In genomic region chr10:11721813-11722212, GRCh38 we compare ENCODE assay signal across 34 cellular contexts.
"Had no signal": no experiment of that assay in that cellular context is flagged by ENCODE, and none has a peak within 500 bp of the region (broad histone marks: within the 10 kb centered on the region; RNA-seq: fewer than 3 reads in every experiment).

No MANE protein-coding gene starts in this region.

- ATAC-seq: activated CD4-positive, CD25-positive, alpha-beta regulatory T cell treated with anti-CD3 and anti-CD28 coated beads, Interleukin-2, amount 50 U/mL, for 24 hours; activated CD8-positive, alpha-beta T cell treated with anti-CD3 and anti-CD28 coated beads for 36 hours; activated naive CD8-positive, alpha-beta T cell treated with anti-CD3 and anti-CD28 coated beads, Interleukin-2, amount 50 U/mL, for 24 hours; activated T-cell treated with anti-CD3 and anti-CD28 coated beads, Interleukin-2, amount 50 U/mL, for 4 hours; activated T-helper 17 cell treated with anti-CD3 and anti-CD28 coated beads, Interleukin-2, amount 50 U/mL, for 72 hours; esophagus mucosa had no signal

- H3K4me3 Mint-ChIP-seq: activated B cell treated with CpG ODN at 0.5 μM for 24 hours; activated CD8-positive, alpha-beta T cell treated with anti-CD3 and anti-CD28 coated beads for 36 hours; activated naive CD4-positive, alpha-beta T cell treated with anti-CD3 and anti-CD28 coated beads for 36 hours; activated naive CD4-positive, alpha-beta T cell treated with anti-CD3 and anti-CD28 coated beads, Interleukin-2, amount 50 U/mL, for 24 hours; activated naive CD8-positive, alpha-beta T cell treated with anti-CD3 and anti-CD28 coated beads for 36 hours; activated naive CD8-positive, alpha-beta T cell treated with anti-CD3 and anti-CD28 coated beads, Interleukin-2, amount 50 U/mL, for 24 hours; activated T-cell treated with anti-CD3 and anti-CD28 coated beads, Interleukin-2, amount 50 U/mL, for 4 hours; activated T-helper 17 cell treated with anti-CD3 and anti-CD28 coated beads, Interleukin-2, amount 50 U/mL, for 72 hours; brain; central memory CD8-positive, alpha-beta T cell; dendritic cell treated with granulocyte-macrophage colony-stimulating factor and Interleukin-4, amounts not matched to agents 40 ng/mL and 50 ng/mL, for 4 days; endodermal cell; T-helper 1 cell treated with Interleukin-12 subunit alpha and Interleukin-12 subunit beta and Interleukin-4 antibody, amounts not matched to agents 30 μg/mL and 1 μg/mL, for 36 hours; T-helper 2 cell treated with Interferon-gamma antibody and Interleukin-4, amounts not matched to agents 5 μg/mL and 100 μg/mL, for 36 hours had no signal

- H3K27me3 ChIP-seq: adrenal gland, ascending aorta, breast epithelium, cardiac muscle cell, dorsolateral prefrontal cortex had no signal

- H3K27ac ChIP-seq: adrenal gland, ascending aorta, breast epithelium, cardiac muscle cell, coronary artery, dorsolateral prefrontal cortex, WERI-Rb-1 had no signal

- H3K9me3 ChIP-seq: adrenal gland, ascending aorta, breast epithelium had no signal

- H3K27me3 Mint-ChIP-seq: activated B cell treated with CpG ODN at 0.5 μM for 24 hours had no signal

- DNase-seq: activated B cell treated with CpG ODN at 0.5 μM for 24 hours; activated CD4-positive, alpha-beta T cell treated with anti-CD3 and anti-CD28 coated beads for 48 hours; activated CD4-positive, alpha-beta T cell treated with anti-CD3 and anti-CD28 coated beads, Interleukin-2, amount 50 U/mL, for 1 hour; activated CD4-positive, alpha-beta T cell treated with anti-CD3 and anti-CD28 coated beads, Interleukin-2, amount 50 U/mL, for 48 hours; activated CD8-positive, alpha-beta memory T cell treated with anti-CD3 and anti-CD28 coated beads for 24 hours; activated CD8-positive, alpha-beta T cell treated with anti-CD3 and anti-CD28 coated beads for 36 hours; activated effector memory CD4-positive, alpha-beta T cell treated with Interleukin-2 at 50 U/mL for 16 hours; activated gamma-delta T cell treated with Interleukin-2 at 50 U/mL for 16 hours; activated naive CD4-positive, alpha-beta T cell treated with anti-CD3 and anti-CD28 coated beads for 36 hours; activated naive CD8-positive, alpha-beta T cell treated with anti-CD3 and anti-CD28 coated beads for 36 hours; activated naive CD8-positive, alpha-beta T cell treated with anti-CD3 and anti-CD28 coated beads, Interleukin-2, amount 50 U/mL, for 24 hours; activated T-cell treated with anti-CD3 and anti-CD28 coated beads, Interleukin-2, amount 50 U/mL, for 4 hours; adrenal gland; dorsolateral prefrontal cortex; effector memory CD4-positive, alpha-beta T cell; endodermal cell; foreskin fibroblast; head of caudate nucleus; T1000; WERI-Rb-1 had no signal

- H3K4me3 ChIP-seq: adrenal gland, ascending aorta, breast epithelium, cardiac muscle cell, coronary artery, dorsolateral prefrontal cortex had no signal

- H3K4me1 Mint-ChIP-seq: endodermal cell had no signal

- H3K36me3 Mint-ChIP-seq: activated naive CD4-positive, alpha-beta T cell treated with anti-CD3 and anti-CD28 coated beads, Interleukin-2, amount 50 U/mL, for 24 hours; brain had no signal

- H3K36me3 ChIP-seq: adrenal gland, ascending aorta, breast epithelium, cardiac muscle cell, WERI-Rb-1 had no signal

- H3K27ac Mint-ChIP-seq: activated CD8-positive, alpha-beta T cell treated with anti-CD3 and anti-CD28 coated beads for 36 hours; activated naive CD4-positive, alpha-beta T cell treated with anti-CD3 and anti-CD28 coated beads for 36 hours; activated naive CD4-positive, alpha-beta T cell treated with anti-CD3 and anti-CD28 coated beads, Interleukin-2, amount 50 U/mL, for 24 hours; activated naive CD8-positive, alpha-beta T cell treated with anti-CD3 and anti-CD28 coated beads for 36 hours; activated naive CD8-positive, alpha-beta T cell treated with anti-CD3 and anti-CD28 coated beads, Interleukin-2, amount 50 U/mL, for 24 hours; activated T-helper 17 cell treated with anti-CD3 and anti-CD28 coated beads, Interleukin-2, amount 50 U/mL, for 72 hours; endodermal cell; T-helper 1 cell treated with Interleukin-12 subunit alpha and Interleukin-12 subunit beta and Interleukin-4 antibody, amounts not matched to agents 30 μg/mL and 1 μg/mL, for 36 hours; T-helper 2 cell treated with Interferon-gamma antibody and Interleukin-4, amounts not matched to agents 5 μg/mL and 100 μg/mL, for 36 hours had no signal

- H3K9me3 Mint-ChIP-seq: activated naive CD8-positive, alpha-beta T cell treated with anti-CD3 and anti-CD28 coated beads for 36 hours; activated T-helper 17 cell treated with anti-CD3 and anti-CD28 coated beads, Interleukin-2, amount 50 U/mL, for 72 hours; central memory CD8-positive, alpha-beta T cell; endodermal cell had no signal

- FAIRE-seq: frontal cortex had no signal

- H3K4me1 ChIP-seq: adrenal gland, ascending aorta, breast epithelium had no signal
